Comparison of ENCODE assay signal across 16 cellular contexts in the genomic region with DNA sequence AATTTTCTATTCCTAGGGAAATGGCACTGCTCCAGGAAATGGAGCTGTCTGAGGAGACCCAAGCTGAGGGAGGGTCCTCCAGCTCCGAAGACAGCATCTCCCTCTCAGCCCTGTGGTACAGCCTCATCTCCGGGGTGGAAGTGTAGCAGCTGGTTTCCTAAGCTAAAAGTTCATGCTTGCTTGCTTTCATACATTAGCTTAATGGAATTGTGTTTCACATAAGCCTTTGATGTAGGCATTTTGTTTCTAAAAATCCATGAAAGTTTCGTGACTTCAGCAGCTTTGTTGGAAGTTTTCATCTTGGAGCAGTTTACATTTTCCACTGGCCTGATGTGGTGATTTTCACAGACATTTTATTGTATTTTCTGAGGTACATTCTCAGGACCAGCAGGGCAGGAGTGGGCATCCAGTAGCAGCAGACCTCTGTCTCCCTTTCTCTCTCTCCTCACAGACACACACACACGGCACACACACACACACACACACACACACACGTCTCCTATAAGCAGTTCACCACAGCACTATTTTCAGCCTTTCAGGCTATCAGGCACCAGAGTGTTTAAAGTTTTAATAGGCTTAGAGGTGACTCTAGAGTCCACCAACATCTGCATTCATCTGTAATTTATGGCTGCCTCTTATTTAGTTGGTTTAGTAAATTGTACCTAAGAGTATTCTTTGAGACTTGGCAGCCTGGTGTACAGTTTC.
"Had no signal": no experiment of that assay in that cellular context is flagged by ENCODE, and none has a peak within 500 bp of the region (broad histone marks: within the 10 kb centered on the region; RNA-seq: fewer than 3 reads in every experiment).

No MANE protein-coding gene starts in this region.

- H3K9me3 ChIP-seq: ascending aorta, right atrium auricular region, tibial nerve had no signal

- H3K4me1 Mint-ChIP-seq: stimulated activated effector memory CD8-positive, alpha-beta T cell treated with anti-CD3 and anti-CD28 coated beads, Interleukin-12 subunit alpha, Interleukin-12 subunit beta, amount 100 ng/mL, for 72 hours had no signal

- H3K27me3 ChIP-seq: ascending aorta, right atrium auricular region, tibial nerve had no signal

- H3K4me3 ChIP-seq: ascending aorta, right atrium auricular region, tibial nerve had no signal

- FAIRE-seq: islet of Langerhans had no signal

- H3K9me3 Mint-ChIP-seq: activated T-cell treated with anti-CD3 and anti-CD28 coated beads, Interleukin-2, amount 50 U/mL, for 24 hours had no signal

- H3K27ac Mint-ChIP-seq: activated naive CD8-positive, alpha-beta T cell; activated T-cell treated with anti-CD3 and anti-CD28 coated beads, Interleukin-2, amount 50 U/mL, for 24 hours; stimulated activated effector memory CD8-positive, alpha-beta T cell treated with anti-CD3 and anti-CD28 coated beads, Interleukin-12 subunit alpha, Interleukin-12 subunit beta, amount 100 ng/mL, for 72 hours had no signal

- H3K36me3 ChIP-seq: ascending aorta, right atrium auricular region, tibial nerve had no signal

- ATAC-seq: left lobe of liver; stimulated activated effector memory CD8-positive, alpha-beta T cell treated with anti-CD3 and anti-CD28 coated beads, Interleukin-12 subunit alpha, Interleukin-12 subunit beta, amount 100 ng/mL, for 72 hours had no signal

- H3K27ac ChIP-seq: ascending aorta, epithelial cell of prostate, right atrium auricular region, tibial nerve had no signal

- H3K4me1 ChIP-seq: ascending aorta, right atrium auricular region had no signal

- H3K4me3 Mint-ChIP-seq: activated naive CD8-positive, alpha-beta T cell; activated T-cell treated with anti-CD3 and anti-CD28 coated beads, Interleukin-2, amount 50 U/mL, for 24 hours; stimulated activated effector memory CD8-positive, alpha-beta T cell treated with anti-CD3 and anti-CD28 coated beads, Interleukin-12 subunit alpha, Interleukin-12 subunit beta, amount 100 ng/mL, for 72 hours had no signal

- H3K36me3 Mint-ChIP-seq: activated naive CD8-positive, alpha-beta T cell; stimulated activated effector memory CD8-positive, alpha-beta T cell treated with anti-CD3 and anti-CD28 coated beads, Interleukin-12 subunit alpha, Interleukin-12 subunit beta, amount 100 ng/mL, for 72 hours had no signal

- DNase-seq: activated effector memory CD4-positive, alpha-beta T cell treated with Interleukin-2 at 50 U/mL for 16 hours; activated T-cell treated with anti-CD3 and anti-CD28 coated beads, Interleukin-2, amount 50 U/mL, for 24 hours; caudate nucleus; cortex of kidney; effector memory CD4-positive, alpha-beta T cell; head of caudate nucleus; posterior cingulate gyrus; SIG-M5 had no signal
